ENCODE assay signal across 8 cellular contexts in genomic region chr19:55484571-55485438, GRCh38. TPM values are rescaled to one million over a fixed set of nuclear protein-coding genes. Genes with fewer than 3 reads are reported as not detected.
DNase-seq lines count a peak whose midpoint lies in the region; ATAC-seq and TF ChIP-seq lines count a peak whose summit lies in the region.

TSS of gene NAT14 (plus strand) at chr19:55485188. CDS start at chr19:55485709, 521 bp downstream.

- peak within 1 kb of the TSS; percentile 78 for H3K4me3 Mint-ChIP-seq in T-helper 1 cell treated with Interleukin-12 subunit alpha and Interleukin-12 subunit beta and Interleukin-4 antibody, amounts not matched to agents 30 μg/mL and 1 μg/mL, for 36 hours

- peak within 1 kb of the TSS; percentile 83 for H3K4me3 ChIP-seq in ACC112 (ENCODE audit: low read depth, low read length)
- H3K4me3 ChIP-seq in Loucy (ENCODE audit: low read length, poor library complexity, severe bottlenecking), result peak within 1 kb of the TSS; percentile 80
- H3K4me3 ChIP-seq in sigmoid colon, result peak within 1 kb of the TSS; percentile 43 to 65 (median 58)

- ATAC-seq in GM18907 (IDR thresholded peaks at IDR 0.05; ENCODE audit: unreplicated experiment) (peak; percentile 50), HG02840 (IDR thresholded peaks at IDR 0.05; ENCODE audit: low FRiP score, unreplicated experiment) (no peak)

- H4K20me1 ChIP-seq in Loucy (ENCODE audit: insufficient read depth, low read length, poor library complexity, severe bottlenecking), result peaks cover 2% of the 10 kb centered on the region

- H3K27me3 Mint-ChIP-seq in T-helper 1 cell treated with Interleukin-12 subunit alpha and Interleukin-12 subunit beta and Interleukin-4 antibody, amounts not matched to agents 30 μg/mL and 1 μg/mL, for 36 hours (ENCODE audit: low read depth), result no peaks in the 10 kb centered on the region

- peaks cover 3% of the 10 kb centered on the region for H3K4me1 Mint-ChIP-seq in T-helper 1 cell treated with Interleukin-12 subunit alpha and Interleukin-12 subunit beta and Interleukin-4 antibody, amounts not matched to agents 30 μg/mL and 1 μg/mL, for 36 hours (ENCODE audit: low read depth)

- TF ChIP-seq CTCF in Loucy (conservative IDR thresholded peaks at IDR 0.05; ENCODE audit: low read length) (no peak), sigmoid colon (IDR thresholded peaks at IDR 0.05) (no peak)

- H3K27ac ChIP-seq in ACC112 (ENCODE audit: low read depth, low read length), result peak within 1 kb of the TSS; percentile 87
- peak within 1 kb of the TSS; percentile 94 to 99 (median 96) for H3K27ac ChIP-seq in sigmoid colon

- H2AFZ ChIP-seq in ACC112 (ENCODE audit: low read length, unreplicated experiment) (peak within 1 kb of the TSS; percentile 45), Loucy (ENCODE audit: low read length) (peak within 1 kb of the TSS; percentile 89)

- H3K36me3 ChIP-seq in ACC112 (ENCODE audit: insufficient read depth, low read length), result no peaks in the 10 kb centered on the region
- no peaks in the 10 kb centered on the region for H3K36me3 ChIP-seq in Loucy (ENCODE audit: insufficient read depth, low read length)
- peaks cover 0 to 24% (median 14%) of the 10 kb centered on the region in 4 donors for H3K36me3 ChIP-seq in sigmoid colon

- H3K4me1 ChIP-seq in ACC112 (ENCODE audit: control insufficient read depth, insufficient read depth, low read length, unreplicated experiment) (peaks cover 28% of the 10 kb centered on the region), Loucy (ENCODE audit: insufficient read depth, low read length, poor library complexity, severe bottlenecking) (peaks cover 19% of the 10 kb centered on the region), sigmoid colon (peaks cover 0 to 59% (median 58%) of the 10 kb centered on the region in 4 donors)

- peak in 50 of 58 donors; percentile 17 to 80 (median 44) for DNase-seq in anterior cingulate cortex (lab: John Stamatoyannopoulos, UW)
- DNase-seq in hippocampal formation (lab: John Stamatoyannopoulos, UW), result peak; percentile 2 to 38
- DNase-seq in sigmoid colon, result peak; percentile 82

- H3K79me2 ChIP-seq in ACC112 (ENCODE audit: control insufficient read depth, insufficient read depth, low read length, unreplicated experiment) (peaks cover 5% of the 10 kb centered on the region), Loucy (ENCODE audit: insufficient read depth, low read length) (no peaks in the 10 kb centered on the region)

- no peaks in the 10 kb centered on the region for H3K9me2 ChIP-seq in Loucy (replicated peaks; ENCODE audit: low read depth, low read length)

- H3F3A ChIP-seq in Loucy (ENCODE audit: low read depth), result no peaks in the 10 kb centered on the region

- no peak for TF ChIP-seq EP300 in sigmoid colon (IDR thresholded peaks at IDR 0.05)

- H3K9ac ChIP-seq in Loucy (ENCODE audit: low read depth, low read length, poor library complexity, severe bottlenecking), result peak within 1 kb of the TSS; percentile 77

- intact Hi-C loops in sigmoid colon (cut with DNase I), result no loop called here

- peak within 1 kb of the TSS; percentile 49 for H3K27ac Mint-ChIP-seq in T-helper 1 cell treated with Interleukin-12 subunit alpha and Interleukin-12 subunit beta and Interleukin-4 antibody, amounts not matched to agents 30 μg/mL and 1 μg/mL, for 36 hours

- no peaks in the 10 kb centered on the region for H3K27me3 ChIP-seq in ACC112 (ENCODE audit: insufficient read depth, low read length)
- H3K27me3 ChIP-seq in Loucy (ENCODE audit: insufficient read depth, low read length, poor library complexity, severe bottlenecking), result no peaks in the 10 kb centered on the region
- no peaks in the 10 kb centered on the region for H3K27me3 ChIP-seq in sigmoid colon

- H3K36me3 Mint-ChIP-seq in T-helper 1 cell treated with Interleukin-12 subunit alpha and Interleukin-12 subunit beta and Interleukin-4 antibody, amounts not matched to agents 30 μg/mL and 1 μg/mL, for 36 hours (ENCODE audit: low read depth), result no peaks in the 10 kb centered on the region

- TF ChIP-seq POLR2A in sigmoid colon (IDR thresholded peaks at IDR 0.05), result no peak

- H3K9me3 Mint-ChIP-seq in T-helper 1 cell treated with Interleukin-12 subunit alpha and Interleukin-12 subunit beta and Interleukin-4 antibody, amounts not matched to agents 30 μg/mL and 1 μg/mL, for 36 hours, result no peaks in the 10 kb centered on the region

- no peaks in the 10 kb centered on the region for H3K9me3 ChIP-seq in Loucy (ENCODE audit: insufficient read depth, low read depth, low read length)
- H3K9me3 ChIP-seq in sigmoid colon, result no peaks in the 10 kb centered on the region

- H3K4me2 ChIP-seq in Loucy (ENCODE audit: low read depth, low read length, poor library complexity, severe bottlenecking), result peak within 1 kb of the TSS; percentile 93

- WGBS in sigmoid colon, 2 donors, result 3 to 4% methylated on average over 80 of the region's 80 CpGs

RNA-seq across cellular contexts. Expression of gene NAT14, which starts in this region (rescaled TPM):
- 10 to 100 TPM in 1 of 4 donors, 1 to 10 TPM in 3; 6.4 to 10.5 (median 8.4) TPM for total RNA-seq in sigmoid colon
- 10 to 100 TPM in 1 of 3 donors, 1 to 10 TPM in 2; 1.4 to 13.7 (median 2.4) TPM for polyA plus RNA-seq in sigmoid colon

Comparison
In these comparisons a context has a peak if more than half of its experiments do, and no peak if none do; other contexts are left out.
1. DNase-seq: peak in every context shown above with its lines; median percentile 82 in sigmoid colon; 44 in anterior cingulate cortex; 20 in hippocampal formation.